Comparison of ENCODE assay signal across 15 cellular contexts in genomic region chr12:25986169-25986568, GRCh38. TPM values are rescaled to one million over a fixed set of nuclear protein-coding genes. Genes with fewer than 3 reads are reported as not detected.
A peak's percentile ranks its signal among the peaks of the same experiment; 100 is the strongest.
DNase-seq lines count a peak whose midpoint lies in the region; FAIRE-seq and TF ChIP-seq lines count a peak whose summit lies in the region.
"Had no signal": no experiment of that assay in that cellular context is flagged by ENCODE, and none has a peak within 500 bp of the region (broad histone marks: within the 10 kb centered on the region; RNA-seq: fewer than 3 reads in every experiment).

No MANE protein-coding gene starts in this region.

- H3K4me2 ChIP-seq in MM.1S (ENCODE audit: low read depth, low read length) (peak overlapping the region; percentile 37; the same call in 1 of the 2 replicates), H1 (ENCODE audit: insufficient read depth in 1 of 2, low read depth in 2 of 2, low read length in 2 of 2) (no peak overlapping the region)

- H3K9ac ChIP-seq in MM.1S (ENCODE audit: low read length) (no peak overlapping the region), H1 (replicated peaks in 1 of 4; ENCODE audit: extremely low read depth in 1 of 4, low read depth in 3 of 4, low read length in 3 of 4) (no peak overlapping the region), muscle layer of colon (ENCODE audit: low read length) (no peak overlapping the region)

- no peak overlapping the region for H4K5ac ChIP-seq in H1 (ENCODE audit: insufficient read length, low read depth, low read length)

- FAIRE-seq in H1 (lab: Jason Lieb, UNC): no peak
- FAIRE-seq: GM12878, GM18507, RCC 7860 had no signal

- intact Hi-C loops in transverse colon (cut with DNase I; ENCODE audit: low total_unique reads): no loop called here

- H3K14ac ChIP-seq in H1 (ENCODE audit: insufficient read length): no peak overlapping the region

- H3K18ac ChIP-seq in H1 (ENCODE audit: extremely low read depth, low read length): no peak overlapping the region

- CTCF ChIA-PET in H1 (lab: Charles Lee; ENCODE audit: partially characterized antibody): interaction anchor here (0.7 to 5.2 kb wide), 4 partner anchors 14 to 117 kb away, joined by 3 to 33 read pairs (median 5); no protein-coding TSS in a partner anchor

- H4K20me1 ChIP-seq in MM.1S (ENCODE audit: insufficient read depth, low read length) (no peaks in the 10 kb centered on the region), H1 (replicated peaks in 1 of 2; ENCODE audit: control insufficient read depth in 1 of 2, insufficient read depth in 2 of 2, low read length in 2 of 2) (peaks cover 0 to 2% of the 10 kb centered on the region in 2 experiments)

- H4K8ac ChIP-seq in H1 (ENCODE audit: extremely low read depth, insufficient read depth, low read length): no peak overlapping the region

- H3K27me3 ChIP-seq in MM.1S (replicated peaks; ENCODE audit: insufficient read depth, low read length) (no peaks in the 10 kb centered on the region), H1 (replicated peaks in 1 of 4; ENCODE audit: control insufficient read depth in 3 of 4, extremely low read depth in 1 of 4, insufficient read depth in 3 of 4, low read length in 3 of 4) (no peaks in the 10 kb centered on the region), muscle layer of colon (ENCODE audit: control insufficient read depth in 1 of 2, insufficient read depth in 2 of 2, low read length in 2 of 2) (no peaks in the 10 kb centered on the region), transverse colon (no peaks in the 10 kb centered on the region)
- H3K27me3 ChIP-seq: BE2C had no signal

- peak overlapping the region; percentile 32; the same call in 1 of the 2 replicates for H3K27ac ChIP-seq in MM.1S (ENCODE audit: low read length)
- H3K27ac ChIP-seq in H1 (ENCODE audit: low read depth, low read length): no peak overlapping the region
- H3K27ac ChIP-seq in muscle layer of colon (ENCODE audit: low read depth, low read length): peak overlapping the region; percentile 69
- peak overlapping the region in 3 of 4 donors; percentile 59 to 68 (median 64) for H3K27ac ChIP-seq in transverse colon

- H3K23ac ChIP-seq in H1 (ENCODE audit: insufficient read length): no peak overlapping the region

- no peak overlapping the region for H2BK20ac ChIP-seq in H1 (ENCODE audit: low read length)

- H2AFZ ChIP-seq in MM.1S (ENCODE audit: low read length) (no peak overlapping the region), H1 (ENCODE audit: low read length) (no peak overlapping the region)

- in situ Hi-C loops in transverse colon (cut with MboI; ENCODE audit: low pct_ligation_motif_present in 1 of 4, low pct_unique_long_range_greater_than_20kb in 1 of 4, low sequenced_read_pairs in 3 of 4): no loop called here

- TF ChIP-seq POLR2A in H1 (IDR thresholded peaks at IDR 0.05; ENCODE audit: control extremely low read depth in 1 of 2, low read depth in 2 of 2, low read length in 2 of 2) (no peak), transverse colon (IDR thresholded peaks at IDR 0.05) (no peak)

- no peak for TF ChIP-seq CTCF in MM.1S (IDR thresholded peaks at IDR 0.05; ENCODE audit: low read length)
- no peak for TF ChIP-seq CTCF in H1 (IDR thresholded peaks at IDR 0.05; ENCODE audit: control extremely low read depth in 1 of 3, insufficient read depth in 1 of 3, low read depth in 1 of 3, low read length in 3 of 3)
- TF ChIP-seq CTCF in transverse colon (IDR thresholded peaks at IDR 0.05): no peak

- POLR2A ChIA-PET in H1 (lab: Charles Lee; ENCODE audit: partially characterized antibody): interaction anchor here (1.0 to 2.3 kb wide), 2 partner anchors 19 to 27 kb away, joined by 3 to 10 read pairs; partner anchors contain the start of gene RASSF8

- no peak overlapping the region for H4K91ac ChIP-seq in H1 (replicated peaks; ENCODE audit: insufficient read length, low read length)

- no peaks in the 10 kb centered on the region for H3K36me3 ChIP-seq in MM.1S (replicated peaks; ENCODE audit: insufficient read depth, low read length)
- H3K36me3 ChIP-seq in H1 (ENCODE audit: control insufficient read depth in 2 of 4, insufficient read depth in 4 of 4, low read length in 3 of 4): no peaks in the 10 kb centered on the region
- H3K36me3 ChIP-seq in muscle layer of colon (ENCODE audit: insufficient read depth, low read length): no peaks in the 10 kb centered on the region
- H3K36me3 ChIP-seq in transverse colon: no peaks in the 10 kb centered on the region
- H3K36me3 ChIP-seq: BE2C had no signal

- H2BK12ac ChIP-seq in H1 (ENCODE audit: low read depth, low read length): peak overlapping the region; percentile 4; the same call in 1 of the 2 replicates

- H3K9me3 ChIP-seq in MM.1S (replicated peaks; ENCODE audit: insufficient read depth, low read length): no peaks in the 10 kb centered on the region
- no peaks in the 10 kb centered on the region for H3K9me3 ChIP-seq in H1 (ENCODE audit: insufficient read depth in 2 of 2, low read depth in 1 of 2, low read length in 1 of 2)
- H3K9me3 ChIP-seq in muscle layer of colon (ENCODE audit: low read length): no peaks in the 10 kb centered on the region
- H3K9me3 ChIP-seq in transverse colon: no peaks in the 10 kb centered on the region
- H3K9me3 ChIP-seq: BE2C had no signal

- no peak overlapping the region for H3K56ac ChIP-seq in H1 (replicated peaks; ENCODE audit: insufficient read length, low read depth, low read length)

- peaks cover 15% of the 10 kb centered on the region for H3F3A ChIP-seq in MM.1S (ENCODE audit: insufficient read depth, low read length)

- no peak overlapping the region for H2BK120ac ChIP-seq in H1 (replicated peaks; ENCODE audit: low read depth, low read length)

- H3K9me2 ChIP-seq in MM.1S (replicated peaks; ENCODE audit: insufficient read depth, low read length): no peaks in the 10 kb centered on the region

- no peak overlapping the region for H2BK5ac ChIP-seq in H1 (ENCODE audit: low read depth, low read length)

- TF ChIP-seq EP300 in H1 (IDR thresholded peaks at IDR 0.05; ENCODE audit: borderline replicate concordance in 1 of 2, low read depth in 2 of 2, low read length in 2 of 2) (no peak), transverse colon (IDR thresholded peaks at IDR 0.05; ENCODE audit: low read depth) (no peak)

- no peak overlapping the region for H2AK5ac ChIP-seq in H1 (ENCODE audit: low read depth, low read length)

- H3K4me3 ChIP-seq in MM.1S (ENCODE audit: low read length) (no peak overlapping the region), H1 (ENCODE audit: extremely low read depth in 1 of 4, insufficient read depth in 2 of 4, low read depth in 3 of 4, low read length in 4 of 4) (no peak overlapping the region), muscle layer of colon (ENCODE audit: low read depth in 1 of 2, low read length in 2 of 2) (no peak overlapping the region), transverse colon (no peak overlapping the region)
- H3K4me3 ChIP-seq: GM12878 had no signal

- H3K4ac ChIP-seq in H1 (replicated peaks; ENCODE audit: insufficient read length, low read depth, low read length): no peak overlapping the region

- no peaks in the 10 kb centered on the region for H3K23me2 ChIP-seq in H1 (ENCODE audit: low read depth, low read length)

- H3K4me1 ChIP-seq in MM.1S (ENCODE audit: low read length): peaks cover 35% of the 10 kb centered on the region
- H3K4me1 ChIP-seq in H1 (replicated peaks in 1 of 4; ENCODE audit: control insufficient read depth in 3 of 4, insufficient read depth in 4 of 4, low read length in 3 of 4): peaks cover 0 to 16% (median 8%) of the 10 kb centered on the region in 4 experiments; a peak in 3 of 7 replicates
- H3K4me1 ChIP-seq in muscle layer of colon (ENCODE audit: insufficient read depth, low read length): peaks cover 73% of the 10 kb centered on the region
- peaks cover 0 to 13% (median 4%) of the 10 kb centered on the region in 4 donors for H3K4me1 ChIP-seq in transverse colon
- H3K4me1 ChIP-seq: BE2C had no signal

- H3K79me1 ChIP-seq in H1 (ENCODE audit: low read depth, low read length): peaks cover 5% of the 10 kb centered on the region

- TF ChIP-seq RAD21 in H1 (IDR thresholded peaks at IDR 0.05 in 1 of 2, conservative IDR thresholded peaks at IDR 0.05 in 1 of 2; ENCODE audit: low read depth in 2 of 2, low read length in 2 of 2): no peak

- H3K79me2 ChIP-seq in MM.1S (ENCODE audit: low read length): 0 out of 2 replicates have a peak, but pooled peaks cover 10% of the 10 kb centered on the region
- H3K79me2 ChIP-seq in H1 (ENCODE audit: control insufficient read depth in 1 of 2, insufficient read depth in 2 of 2, low read length in 2 of 2): peaks cover 3 to 95% of the 10 kb centered on the region in 2 experiments

- DNase-seq in MM.1S (no peak), H1 (ENCODE audit: low read depth in 1 of 2, low spot score in 2 of 2) (no peak), transverse colon (no peak), NCI-H2107 treated with DMSO at 0.1 percent for 48 hours (lab: John Stamatoyannopoulos, UW; ENCODE audit: unreplicated experiment) (no peak), NCI-H748 treated with DMSO at 0.1 percent for 48 hours (lab: John Stamatoyannopoulos, UW) (no peak), SIG-M5 (lab: John Stamatoyannopoulos, UW) (no peak)
- DNase-seq: BE2C; CD4-positive, alpha-beta memory T cell; DMS79; NCI-H2171; NCI-H510A had no signal

- H2BK15ac ChIP-seq in H1 (ENCODE audit: low read length): 0 out of 2 replicates have a peak overlapping the region, but pooled peaks have one; percentile 46

TF ChIP-seq in H1, 55 proteins besides CTCF, POLR2A, EP300 and RAD21 (continues in another document):
- no peak for TF ChIP-seq ZNF274 (IDR thresholded peaks at IDR 0.05; ENCODE audit: borderline replicate concordance, extremely low read depth, low read length)
- TF ChIP-seq TEAD4 (IDR thresholded peaks at IDR 0.05; ENCODE audit: low read depth, low read length): no peak
- TF ChIP-seq POU5F1 (IDR thresholded peaks at IDR 0.05; ENCODE audit: low read depth, low read length): no peak
- TF ChIP-seq CBX8 (IDR thresholded peaks at IDR 0.05; ENCODE audit: borderline replicate concordance, low read depth, low read length): no peak
- no peak for TF ChIP-seq SIRT6 (IDR thresholded peaks at IDR 0.05; ENCODE audit: low read length)
- TF ChIP-seq EZH2 (IDR thresholded peaks at IDR 0.05; ENCODE audit: low read depth, low read length, severe bottlenecking): no peak
- no peak for TF ChIP-seq CEBPB (IDR thresholded peaks at IDR 0.05; ENCODE audit: low read depth, low read length)

RNA-seq across cellular contexts. Expression of gene RASSF8, which starts 27.7 kb away (rescaled TPM):
- 46.7 and 48.2 TPM in 2 replicates for total RNA-seq in H1 (2021; fragmentation: NEBNext Ultra II Directional; extraction: Animal tissue kit (Norgen Biotek cat#: 25700))
- 4.4 and 6.4 TPM in 2 replicates for polyA plus RNA-seq in H1 (2011; rRNA removed)
- polyA plus RNA-seq in H1 (2011; cell fraction: cytosol; rRNA removed): 8.0 TPM
- polyA plus RNA-seq in H1 (2011; cell fraction: nucleus; rRNA removed): 17.9 TPM
- polyA plus RNA-seq in H1 (2012, experiment 1 of 2): 16.7 to 27.0 TPM (median 22.0 TPM) in 4 replicates
- polyA plus RNA-seq in H1 (2012, experiment 2 of 2): 0.94 TPM
- polyA plus RNA-seq in H1 (2013, experiment 1 of 2): 17.4 TPM
- polyA plus RNA-seq in H1 (2013, experiment 2 of 2): 14.5 TPM
- 54.9 and 97.5 TPM in 2 replicates for polyA minus RNA-seq in H1 (2011; rRNA and poly(A)+ RNA removed)
- polyA minus RNA-seq in H1 (2011; cell fraction: cytosol; rRNA and poly(A)+ RNA removed): 20.3 TPM
- polyA minus RNA-seq in H1 (2011; cell fraction: nucleus; rRNA and poly(A)+ RNA removed): 79.4 TPM
- total RNA-seq in transverse colon: 100 to 1,000 TPM in 1 of 4 donors, 10 to 100 TPM in 3; 13.1 to 332 (median 23.5) TPM
- total RNA-seq: CD4-positive, alpha-beta memory T cell had no signal
- polyA plus RNA-seq: CD4-positive, alpha-beta memory T cell had no signal
